8 cellular contexts compared by ENCODE assay signal in genomic region chr2:101151141-101151858, GRCh38. TPM values are rescaled to one million over a fixed set of nuclear protein-coding genes. Genes with fewer than 3 reads are reported as not detected.
DNase-seq lines count a peak whose midpoint lies in the region; ATAC-seq and TF ChIP-seq lines count a peak whose summit lies in the region.

TBC1D8 (minus strand) TSS chr2:101151382; CDS start chr2:101151253, 129 bp downstream.

- no peaks in the 10 kb centered on the region for H3K27me3 ChIP-seq in duodenal mucosa (ENCODE audit: control insufficient read depth in 1 of 2, insufficient read depth in 2 of 2, low read length in 2 of 2)
- no peaks in the 10 kb centered on the region for H3K27me3 ChIP-seq in right lobe of liver

- TF ChIP-seq POLR2A in right lobe of liver (IDR thresholded peaks at IDR 0.05) = peak; percentile 95

- no peaks in the 10 kb centered on the region for H3K9me3 ChIP-seq in duodenal mucosa (ENCODE audit: control insufficient read depth in 1 of 2, low read length in 2 of 2)
- H3K9me3 ChIP-seq in right lobe of liver = peaks cover 0 to 1% (median 0%) of the 10 kb centered on the region in 4 donors

- H3K9me3 Mint-ChIP-seq in activated CD4-positive, alpha-beta memory T cell treated with anti-CD3 and anti-CD28 coated beads, Interleukin-2, amount 10 ng/mL, durations not matched to agents 7 days and 5 days = no peaks in the 10 kb centered on the region

- peak; percentile 75 for ATAC-seq in GM18868 (IDR thresholded peaks at IDR 0.05; ENCODE audit: unreplicated experiment)
- ATAC-seq in HG03108 (IDR thresholded peaks at IDR 0.05; ENCODE audit: unreplicated experiment) = peak; percentile 54
- peak; percentile 77 to 85 (median 84) for ATAC-seq in right lobe of liver

- 0% methylated on average over 15 of the region's 81 CpGs for WGBS in right lobe of liver (ENCODE audit: insufficient coverage, low coverage, low lambda C conversion rate, missing lambda C conversion rate)

- H3K4me3 ChIP-seq in duodenal mucosa (ENCODE audit: low read depth in 1 of 2, low read length in 2 of 2) (peak within 1 kb of the TSS; percentile 75 to 78), right lobe of liver (peak within 1 kb of the TSS; percentile 78 to 86 (median 84))

- TF ChIP-seq CTCF in right lobe of liver (IDR thresholded peaks at IDR 0.05) = no peak

- in situ Hi-C loops in ACHN (cut with HindIII; ENCODE audit: low pct_ligation_motif_present, low pct_unique_long_range_greater_than_20kb, low sequenced_read_pairs) = no loop called here

- H3K4me1 Mint-ChIP-seq in activated CD4-positive, alpha-beta memory T cell treated with anti-CD3 and anti-CD28 coated beads, Interleukin-2, amount 10 ng/mL, durations not matched to agents 7 days and 5 days = peaks cover 17% of the 10 kb centered on the region

- CTCF ChIA-PET in activated CD4-positive, alpha-beta memory T cell treated with anti-CD3 and anti-CD28 coated beads, Interleukin-2, amount 10 ng/mL, durations not matched to agents 7 days and 5 days (lab: Charles Lee) = interaction anchor here (1.0 to 2.7 kb wide), 3 partner anchors 11 to 139 kb away, joined by 3 to 11 read pairs (median 5); no protein-coding TSS in a partner anchor

- peak within 1 kb of the TSS; percentile 73 for H3K4me3 Mint-ChIP-seq in activated CD4-positive, alpha-beta memory T cell treated with anti-CD3 and anti-CD28 coated beads, Interleukin-2, amount 10 ng/mL, durations not matched to agents 7 days and 5 days

- H3K36me3 ChIP-seq in duodenal mucosa (ENCODE audit: control insufficient read depth in 1 of 2, insufficient read depth in 2 of 2, low read length in 2 of 2) (no peaks in the 10 kb centered on the region), right lobe of liver (no peaks in the 10 kb centered on the region)

- peak within 1 kb of the TSS; percentile 70 for H3K27ac ChIP-seq in duodenal mucosa (ENCODE audit: low read depth, low read length)
- peak within 1 kb of the TSS; percentile 64 to 80 (median 70) for H3K27ac ChIP-seq in right lobe of liver

- H3K9ac ChIP-seq in duodenal mucosa (ENCODE audit: low read depth in 1 of 2, low read length in 2 of 2) = peak within 1 kb of the TSS; percentile 59 to 66

- H3K27ac Mint-ChIP-seq in activated CD4-positive, alpha-beta memory T cell treated with anti-CD3 and anti-CD28 coated beads, Interleukin-2, amount 10 ng/mL, durations not matched to agents 7 days and 5 days = no peak within 1 kb of the TSS

- H3K36me3 Mint-ChIP-seq in activated CD4-positive, alpha-beta memory T cell treated with anti-CD3 and anti-CD28 coated beads, Interleukin-2, amount 10 ng/mL, durations not matched to agents 7 days and 5 days (ENCODE audit: low read depth) = no peaks in the 10 kb centered on the region

- POLR2A ChIA-PET in activated CD4-positive, alpha-beta memory T cell treated with anti-CD3 and anti-CD28 coated beads, Interleukin-2, amount 10 ng/mL, durations not matched to agents 7 days and 5 days (lab: Charles Lee) = interaction anchor here (0.6 to 1.0 kb wide), 2 partner anchors 102 to 635 kb away, joined by 3 to 6 read pairs; partner anchors contain the start of gene CNOT11

- H3K27me3 Mint-ChIP-seq in activated CD4-positive, alpha-beta memory T cell treated with anti-CD3 and anti-CD28 coated beads, Interleukin-2, amount 10 ng/mL, durations not matched to agents 7 days and 5 days = peaks cover 67% of the 10 kb centered on the region

- H3K4me1 ChIP-seq in duodenal mucosa (ENCODE audit: control insufficient read depth in 1 of 2, insufficient read depth in 2 of 2, low read length in 2 of 2) = peaks cover 15 to 20% of the 10 kb centered on the region in 2 donors
- peaks cover 0 to 20% (median 6%) of the 10 kb centered on the region in 4 donors for H3K4me1 ChIP-seq in right lobe of liver

- intact Hi-C loops in right lobe of liver (cut with DNase I) = no loop called here

- DNase-seq in ACHN = peak; percentile 90
- DNase-seq in NCI-H510A (lab: John Stamatoyannopoulos, UW) = peak; percentile 82
- DNase-seq in activated CD4-positive, alpha-beta memory T cell treated with anti-CD3 and anti-CD28 coated beads, Interleukin-2, amount 10 ng/mL, durations not matched to agents 7 days and 5 days = peak; percentile 72
- DNase-seq in right lobe of liver = peak; percentile 92 to 94 (median 94)
- peak; percentile 67 for DNase-seq in stimulated activated CD4-positive, alpha-beta T cell treated with anti-CD3 and anti-CD28 coated beads, Interleukin-4, amount 100 ng/mL, for 1 hour

RNA-seq across cellular contexts. Expression of gene TBC1D8, which starts in this region (rescaled TPM):
- total RNA-seq in activated CD4-positive, alpha-beta memory T cell treated with anti-CD3 and anti-CD28 coated beads, Interleukin-2, amount 10 ng/mL, durations not matched to agents 7 days and 5 days = under 1 TPM; 0.58 to 0.63 TPM
- 10 to 100 TPM; 17.3 to 31.2 (median 21.5) TPM for total RNA-seq in right lobe of liver

Comparison
In these comparisons a context has a peak if more than half of its experiments do, and no peak if none do; other contexts are left out.
1. Peak in every context shown above with its lines: DNase-seq, ATAC-seq, H3K4me3 ChIP-seq and H3K27ac ChIP-seq.
2. RNA of gene TBC1D8 (total RNA-seq): 17.3 to 31.2 TPM in right lobe of liver; 0.58 to 0.63 TPM in activated CD4-positive, alpha-beta memory T cell treated with anti-CD3 and anti-CD28 coated beads, Interleukin-2, amount 10 ng/mL, durations not matched to agents 7 days and 5 days; every median in the first group is over 10 times any median in the second.
3. Peak in DNase-seq in activated CD4-positive, alpha-beta memory T cell treated with anti-CD3 and anti-CD28 coated beads, Interleukin-2, amount 10 ng/mL, durations not matched to agents 7 days and 5 days; RNA of the gene not detected or under 1 TPM.